In the genomic region with DNA sequence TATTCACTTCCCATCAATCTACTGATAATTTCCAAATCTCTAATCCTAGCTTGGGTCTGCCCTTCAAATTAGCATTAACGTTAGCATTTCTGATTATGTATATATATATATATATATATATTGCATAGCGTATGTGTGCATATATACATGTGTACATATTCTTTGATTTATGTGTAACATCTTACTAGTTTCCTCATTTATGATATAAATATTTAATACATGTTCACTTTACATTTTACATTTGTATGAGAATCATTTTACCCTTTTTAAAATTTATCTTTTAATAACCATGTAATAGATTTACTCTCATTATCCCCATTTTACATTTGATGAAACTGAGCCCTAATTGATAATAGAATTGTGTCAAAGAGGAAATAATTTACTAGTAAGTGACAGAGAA, we compare ENCODE assay signal across 5 cellular contexts.
"Had no signal": no experiment of that assay in that cellular context is flagged by ENCODE, and none has a peak within 500 bp of the region (broad histone marks: within the 10 kb centered on the region; RNA-seq: fewer than 3 reads in every experiment).

No MANE protein-coding gene starts in this region.

- FAIRE-seq: HepG2, HTR-8/SVneo, K562 had no signal

- H3K4me3 ChIP-seq: K562 had no signal

- H3K27ac ChIP-seq: HL-60, KMS-11 had no signal

- ATAC-seq: HepG2, K562 had no signal
